15 cellular contexts compared by ENCODE assay signal in genomic region chr1:151313501-151313900, GRCh38. TPM values are rescaled to one million over a fixed set of nuclear protein-coding genes. Genes with fewer than 3 reads are reported as not detected.
A peak's percentile ranks its signal among the peaks of the same experiment; 100 is the strongest.
DNase-seq lines count a peak whose midpoint lies in the region; ATAC-seq and TF ChIP-seq lines count a peak whose summit lies in the region.
"Had no signal": no experiment of that assay in that cellular context is flagged by ENCODE, and none has a peak within 500 bp of the region (broad histone marks: within the 10 kb centered on the region; RNA-seq: fewer than 3 reads in every experiment).

No MANE protein-coding gene starts in this region.

- H3K36me3 ChIP-seq in lower lobe of right lung (peaks cover 96% of the 10 kb centered on the region), thyroid gland (peaks cover 17 to 38% of the 10 kb centered on the region in 2 donors)

- peaks cover 16% of the 10 kb centered on the region for H3K36me3 Mint-ChIP-seq in activated CD8-positive, alpha-beta T cell treated with anti-CD3 and anti-CD28 coated beads for 36 hours (ENCODE audit: low read depth)
- H3K36me3 Mint-ChIP-seq in activated CD8-positive, alpha-beta T cell treated with anti-CD3 and anti-CD28 coated beads, Interleukin-2, amount 10 ng/mL, durations not matched to agents 7 days and 5 days (ENCODE audit: low read depth): peaks cover 51% of the 10 kb centered on the region

- H3K4me1 ChIP-seq in lower lobe of right lung: peaks cover 60% of the 10 kb centered on the region
- peaks cover 15 to 28% of the 10 kb centered on the region in 2 donors for H3K4me1 ChIP-seq in thyroid gland

- intact Hi-C loops in activated CD8-positive, alpha-beta T cell treated with anti-CD3 and anti-CD28 coated beads for 36 hours (cut with micrococcal nuclease): no loop called here
- intact Hi-C loops in lower lobe of right lung (cut with DNase I) (no loop called here), thyroid gland (cut with DNase I) (no loop called here)

- no peaks in the 10 kb centered on the region for H3K9me3 Mint-ChIP-seq in activated CD8-positive, alpha-beta T cell treated with anti-CD3 and anti-CD28 coated beads for 36 hours
- H3K9me3 Mint-ChIP-seq in activated CD8-positive, alpha-beta T cell treated with anti-CD3 and anti-CD28 coated beads, Interleukin-2, amount 10 ng/mL, durations not matched to agents 7 days and 5 days (ENCODE audit: insufficient read depth): no peaks in the 10 kb centered on the region
- H3K9me3 Mint-ChIP-seq: IgD-negative memory B cell had no signal

- peak overlapping the region; percentile 97 for H3K27ac Mint-ChIP-seq in activated CD8-positive, alpha-beta T cell treated with anti-CD3 and anti-CD28 coated beads for 36 hours
- no peak overlapping the region for H3K27ac Mint-ChIP-seq in activated CD8-positive, alpha-beta T cell treated with anti-CD3 and anti-CD28 coated beads, Interleukin-2, amount 10 ng/mL, durations not matched to agents 7 days and 5 days

- H3K27me3 Mint-ChIP-seq in activated CD8-positive, alpha-beta T cell treated with anti-CD3 and anti-CD28 coated beads for 36 hours: no peaks in the 10 kb centered on the region
- H3K27me3 Mint-ChIP-seq in activated CD8-positive, alpha-beta T cell treated with anti-CD3 and anti-CD28 coated beads, Interleukin-2, amount 10 ng/mL, durations not matched to agents 7 days and 5 days (ENCODE audit: low read depth): no peaks in the 10 kb centered on the region
- H3K27me3 Mint-ChIP-seq: IgD-negative memory B cell had no signal

- H3K4me3 Mint-ChIP-seq in activated CD8-positive, alpha-beta T cell treated with anti-CD3 and anti-CD28 coated beads for 36 hours: no peak overlapping the region
- H3K4me3 Mint-ChIP-seq in activated CD8-positive, alpha-beta T cell treated with anti-CD3 and anti-CD28 coated beads, Interleukin-2, amount 10 ng/mL, durations not matched to agents 7 days and 5 days: no peak overlapping the region

- POLR2A ChIA-PET in activated CD8-positive, alpha-beta T cell treated with anti-CD3 and anti-CD28 coated beads for 36 hours (lab: Charles Lee): interaction anchor here (1.1 to 10.6 kb wide), 6 partner anchors 11 to 124 kb away, joined by 3 to 120 read pairs (median 6); partner anchors contain the start of genes PI4KB, PSMD4, VPS72 and ZNF687
- POLR2A ChIA-PET in activated CD8-positive, alpha-beta T cell treated with anti-CD3 and anti-CD28 coated beads, Interleukin-2, amount 10 ng/mL, durations not matched to agents 7 days and 5 days (lab: Charles Lee): interaction anchor here (1.0 to 1.3 kb wide), 3 partner anchors 10 to 32 kb away, joined by 4 to 10 read pairs (median 4); partner anchors contain the start of gene PI4KB

- no peak for TF ChIP-seq POLR2A in thyroid gland (IDR thresholded peaks at IDR 0.05)

- H3K4me1 Mint-ChIP-seq in activated CD8-positive, alpha-beta T cell treated with anti-CD3 and anti-CD28 coated beads for 36 hours (ENCODE audit: low read depth): peaks cover 27% of the 10 kb centered on the region
- H3K4me1 Mint-ChIP-seq in activated CD8-positive, alpha-beta T cell treated with anti-CD3 and anti-CD28 coated beads, Interleukin-2, amount 10 ng/mL, durations not matched to agents 7 days and 5 days (ENCODE audit: low read depth): peaks cover 14% of the 10 kb centered on the region

- H3K27ac ChIP-seq in lower lobe of right lung: peak overlapping the region; percentile 13
- H3K27ac ChIP-seq in thyroid gland: peak overlapping the region in 2 of 3 donors; percentile 23 to 24
- H3K27ac ChIP-seq: neutrophil had no signal

- H3K27me3 ChIP-seq in lower lobe of right lung (ENCODE audit: low read depth): no peaks in the 10 kb centered on the region
- H3K27me3 ChIP-seq in thyroid gland: no peaks in the 10 kb centered on the region
- H3K27me3 ChIP-seq: brain microvascular endothelial cell, neutrophil had no signal

- CTCF ChIA-PET in activated CD8-positive, alpha-beta T cell treated with anti-CD3 and anti-CD28 coated beads for 36 hours (lab: Charles Lee): interaction anchor here (0.6 to 14.1 kb wide), 4 partner anchors 11 to 152 kb away, joined by 3 to 179 read pairs (median 42); no protein-coding TSS in a partner anchor
- CTCF ChIA-PET in activated CD8-positive, alpha-beta T cell treated with anti-CD3 and anti-CD28 coated beads, Interleukin-2, amount 10 ng/mL, durations not matched to agents 7 days and 5 days (lab: Charles Lee): interaction anchor here (0.8 to 6.5 kb wide), 4 partner anchors 13 to 26 kb away, joined by 3 to 56 read pairs (median 28); partner anchors contain the start of gene PI4KB

- no peak for TF ChIP-seq CTCF in activated CD8-positive, alpha-beta T cell treated with anti-CD3 and anti-CD28 coated beads for 36 hours (IDR thresholded peaks at IDR 0.05)
- TF ChIP-seq CTCF in cardiac fibroblast (IDR thresholded peaks at IDR 0.05; ENCODE audit: low read depth, low read length): no peak
- TF ChIP-seq CTCF in lower lobe of right lung (IDR thresholded peaks at IDR 0.05): no peak
- no peak for TF ChIP-seq CTCF in thyroid gland (IDR thresholded peaks at IDR 0.05)

- WGBS in thyroid gland, 2 donors: 60 to 76% methylated on average over 2 of the region's 2 CpGs

- H3K9me3 ChIP-seq in lower lobe of right lung: no peaks in the 10 kb centered on the region
- H3K9me3 ChIP-seq in thyroid gland: no peaks in the 10 kb centered on the region
- H3K9me3 ChIP-seq: A549, neutrophil had no signal

- no peak overlapping the region for H3K4me3 ChIP-seq in cardiac fibroblast (replicated peaks in 1 of 2; ENCODE audit: low read depth in 2 of 2, low read length in 2 of 2)
- H3K4me3 ChIP-seq in lower lobe of right lung: no peak overlapping the region
- H3K4me3 ChIP-seq in thyroid gland (replicated peaks in 1 of 3): no peak overlapping the region
- H3K4me3 ChIP-seq: A549 had no signal

- no peak for ATAC-seq in activated CD8-positive, alpha-beta T cell treated with anti-CD3 and anti-CD28 coated beads for 36 hours
- ATAC-seq in activated CD8-positive, alpha-beta T cell treated with anti-CD3 and anti-CD28 coated beads, Interleukin-2, amount 10 ng/mL, durations not matched to agents 7 days and 5 days: no peak
- ATAC-seq in lower lobe of right lung (no peak), HG03159 (IDR thresholded peaks at IDR 0.05; ENCODE audit: unreplicated experiment) (no peak)

- no peak for DNase-seq in activated CD8-positive, alpha-beta T cell treated with anti-CD3 and anti-CD28 coated beads for 36 hours
- DNase-seq in activated CD8-positive, alpha-beta T cell treated with anti-CD3 and anti-CD28 coated beads, Interleukin-2, amount 10 ng/mL, durations not matched to agents 7 days and 5 days: no peak
- DNase-seq in cardiac fibroblast (ENCODE audit: low read depth in 2 of 2) (peak; percentile 15 to 42), lower lobe of right lung (no peak), thyroid gland (no peak), NCI-H524 treated with DMSO at 0.1 percent for 48 hours (lab: John Stamatoyannopoulos, UW) (no peak), NCI-H524 (lab: John Stamatoyannopoulos, UW) (no peak)
- DNase-seq: NCI-H2029 treated with DMSO at 0.1 percent for 48 hours; stimulated activated naive CD4-positive, alpha-beta T cell; T1000 had no signal

RNA-seq across cellular contexts. Expression of gene PI4KB, which starts 13.7 kb away (rescaled TPM):
- total RNA-seq in activated CD8-positive, alpha-beta T cell treated with anti-CD3 and anti-CD28 coated beads for 36 hours: 10 to 100 TPM; 46.6 to 47.3 TPM
- total RNA-seq in activated CD8-positive, alpha-beta T cell treated with anti-CD3 and anti-CD28 coated beads, Interleukin-2, amount 10 ng/mL, durations not matched to agents 7 days and 5 days: 10 to 100 TPM; 56.0 to 70.2 TPM
- total RNA-seq in lower lobe of right lung (66.0 TPM), thyroid gland (100 to 1,000 TPM in 3 of 4 donors, 10 to 100 TPM in 1; 93.1 to 110 (median 107) TPM)

RNA-seq across cellular contexts. Expression of gene ZNF687, which starts 31.4 kb away (rescaled TPM):
- total RNA-seq in activated CD8-positive, alpha-beta T cell treated with anti-CD3 and anti-CD28 coated beads for 36 hours: 10 to 100 TPM; 27.3 to 29.5 TPM
- 10 to 100 TPM; 25.5 to 26.6 TPM for total RNA-seq in activated CD8-positive, alpha-beta T cell treated with anti-CD3 and anti-CD28 coated beads, Interleukin-2, amount 10 ng/mL, durations not matched to agents 7 days and 5 days
- total RNA-seq in lower lobe of right lung (23.7 TPM), thyroid gland (10 to 100 TPM; 24.2 to 38.0 (median 33.7) TPM)

RNA-seq across cellular contexts. Expression of gene RFX5, which starts 33.6 kb away (rescaled TPM):
- total RNA-seq in activated CD8-positive, alpha-beta T cell treated with anti-CD3 and anti-CD28 coated beads for 36 hours: 10 to 100 TPM; 55.6 to 55.7 TPM
- 10 to 100 TPM; 59.3 to 63.9 TPM for total RNA-seq in activated CD8-positive, alpha-beta T cell treated with anti-CD3 and anti-CD28 coated beads, Interleukin-2, amount 10 ng/mL, durations not matched to agents 7 days and 5 days
- total RNA-seq in lower lobe of right lung: 57.6 TPM
- total RNA-seq in thyroid gland: 10 to 100 TPM; 36.0 to 69.9 (median 58.4) TPM

RNA-seq across cellular contexts. Expression of gene PSMD4, which starts 59.0 kb away (rescaled TPM):
- total RNA-seq in activated CD8-positive, alpha-beta T cell treated with anti-CD3 and anti-CD28 coated beads for 36 hours: 100 to 1,000 TPM; 203 to 214 TPM
- total RNA-seq in activated CD8-positive, alpha-beta T cell treated with anti-CD3 and anti-CD28 coated beads, Interleukin-2, amount 10 ng/mL, durations not matched to agents 7 days and 5 days: 100 to 1,000 TPM; 194 to 210 TPM
- 106 TPM for total RNA-seq in lower lobe of right lung
- 100 to 1,000 TPM in 2 of 4 donors, 10 to 100 TPM in 2; 77.1 to 110 (median 96.5) TPM for total RNA-seq in thyroid gland

RNA-seq across cellular contexts. Expression of gene SELENBP1, which starts 59.0 kb away (rescaled TPM):
- total RNA-seq in activated CD8-positive, alpha-beta T cell treated with anti-CD3 and anti-CD28 coated beads for 36 hours: not detected
- not detected for total RNA-seq in activated CD8-positive, alpha-beta T cell treated with anti-CD3 and anti-CD28 coated beads, Interleukin-2, amount 10 ng/mL, durations not matched to agents 7 days and 5 days
- total RNA-seq in lower lobe of right lung: 413 TPM
- total RNA-seq in thyroid gland: 100 to 1,000 TPM; 151 to 513 (median 310) TPM

Comparison
In these comparisons a context has a peak if more than half of its experiments do, and no peak if none do; other contexts are left out.
1. DNase-seq: peak in cardiac fibroblast (2 of 2); none in activated CD8-positive, alpha-beta T cell treated with anti-CD3 and anti-CD28 coated beads for 36 hours (single experiment), activated CD8-positive, alpha-beta T cell treated with anti-CD3 and anti-CD28 coated beads, Interleukin-2, amount 10 ng/mL, durations not matched to agents 7 days and 5 days (single experiment), lower lobe of right lung (single experiment), thyroid gland (0 of 2), NCI-H524 treated with DMSO at 0.1 percent for 48 hours (single experiment) and NCI-H524 (0 of 2).